ENCODE assay signal across 8 cellular contexts in the genomic region with DNA sequence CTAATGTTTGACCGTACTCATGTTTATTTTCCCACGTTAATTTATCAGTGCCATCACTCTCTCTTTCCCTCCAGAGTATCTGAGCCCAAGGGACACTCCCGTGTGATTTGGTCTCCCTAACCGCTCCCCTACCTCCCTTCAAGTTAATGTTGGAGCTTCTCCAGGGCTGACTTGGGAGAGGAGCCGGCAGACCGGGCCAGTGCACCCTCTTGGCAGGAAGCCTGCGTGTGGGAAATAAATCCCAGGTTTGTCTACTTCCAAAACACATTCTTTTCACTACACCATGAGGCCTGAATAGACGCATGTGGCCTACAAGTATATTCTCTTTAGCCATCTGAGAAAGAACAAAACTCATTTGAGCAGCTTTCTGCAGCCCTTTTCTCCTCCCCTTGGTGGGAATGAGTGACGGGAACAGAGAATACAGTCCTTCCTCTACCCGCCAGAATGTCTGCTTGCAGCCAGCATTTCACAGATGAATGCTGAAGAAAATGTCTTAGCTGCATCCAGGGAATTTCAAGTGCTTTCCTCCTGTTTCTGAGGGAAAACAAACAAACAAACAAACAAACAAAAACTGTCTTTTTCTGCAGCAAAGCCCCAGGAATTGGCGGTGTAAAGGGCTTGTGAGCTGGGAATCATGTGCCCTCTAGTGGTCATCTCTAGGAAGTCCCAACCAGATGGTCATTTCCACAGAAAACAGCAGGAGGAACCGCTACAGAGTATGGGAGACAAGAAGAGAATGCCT. TPM values are rescaled to one million over a fixed set of nuclear protein-coding genes. Genes with fewer than 3 reads are reported as not detected.
DNase-seq lines count a peak whose midpoint lies in the region; ATAC-seq and TF ChIP-seq lines count a peak whose summit lies in the region.

No MANE protein-coding gene starts in this region.

- intact Hi-C loops in mucosa of descending colon (cut with DNase I, micrococcal nuclease) (loop anchor here in 1 of 2 donors (10.0 kb wide), 1 partner anchor 729 kb away; no protein-coding TSS in a partner anchor), uterus (cut with DNase I; ENCODE audit: low total_unique reads) (no loop called here)

- H3K4me1 ChIP-seq in mucosa of descending colon (ENCODE audit: low read depth) (peaks cover 4% of the 10 kb centered on the region), uterus (peaks cover 3 to 5% of the 10 kb centered on the region in 2 donors)

- H3K4me3 Mint-ChIP-seq in T-helper 17 cell = no peak overlapping the region

- H3K27ac Mint-ChIP-seq in T-helper 17 cell = no peak overlapping the region

- peaks cover under 1% of the 10 kb centered on the region for H3K9me3 ChIP-seq in T-helper 17 cell (ENCODE audit: control insufficient read depth, low read length, poor library complexity, severe bottlenecking)
- H3K9me3 ChIP-seq in mucosa of descending colon = no peaks in the 10 kb centered on the region
- no peaks in the 10 kb centered on the region for H3K9me3 ChIP-seq in uterus

- H3K4me1 Mint-ChIP-seq in T-helper 17 cell = peaks cover 3% of the 10 kb centered on the region

- DNase-seq in AG20443 (ENCODE audit: low spot score) (peak; percentile 84), NB4 (ENCODE audit: low read depth) (peak; percentile 67), T-helper 17 cell (peak in 1 of 3 donors; percentile 5), epithelial cell of esophagus (ENCODE audit: low read depth) (peak; percentile 72), mucosa of descending colon (peak in 1 of 3 donors; percentile 46), uterus (peak in 1 of 2 donors; percentile 42)

- peaks cover 68% of the 10 kb centered on the region for H3K27me3 Mint-ChIP-seq in T-helper 17 cell

- TF ChIP-seq POLR2A in NB4 (IDR thresholded peaks at IDR 0.05; ENCODE audit: extremely low read depth, insufficient read length) (no peak), uterus (IDR thresholded peaks at IDR 0.05) (no peak)

- ATAC-seq in HG02678 (IDR thresholded peaks at IDR 0.05; ENCODE audit: unreplicated experiment) = peak; percentile 85
- ATAC-seq in T-helper 17 cell = peak; percentile 74
- peak; percentile 85 for ATAC-seq in mucosa of descending colon

- H3K4me3 ChIP-seq in GM12875 (ENCODE audit: low read depth, low read length) = no peak overlapping the region
- H3K4me3 ChIP-seq in NB4 (ENCODE audit: low read depth, low read length) = no peak overlapping the region
- no peak overlapping the region for H3K4me3 ChIP-seq in epithelial cell of esophagus (ENCODE audit: low read length)
- H3K4me3 ChIP-seq in mucosa of descending colon = no peak overlapping the region
- peak overlapping the region; percentile 7 for H3K4me3 ChIP-seq in uterus

- H3K36me3 Mint-ChIP-seq in T-helper 17 cell (ENCODE audit: low read depth) = no peaks in the 10 kb centered on the region

- no peaks in the 10 kb centered on the region for H3K36me3 ChIP-seq in mucosa of descending colon (ENCODE audit: low read depth)
- H3K36me3 ChIP-seq in uterus = no peaks in the 10 kb centered on the region

- H3K27me3 ChIP-seq in uterus = no peaks in the 10 kb centered on the region

- H3K27ac ChIP-seq in uterus = peak overlapping the region; percentile 26 to 57

- TF ChIP-seq CTCF in GM12875 (IDR thresholded peaks at IDR 0.05; ENCODE audit: borderline replicate concordance, insufficient read depth, low read depth, low read length) (peak; percentile 86), NB4 (IDR thresholded peaks at IDR 0.05; ENCODE audit: low read depth, low read length) (peak; percentile 92), epithelial cell of esophagus (IDR thresholded peaks at IDR 0.05; ENCODE audit: insufficient read depth, low read depth, low read length, missing control alignments) (peak; percentile 98), mucosa of descending colon (IDR thresholded peaks at IDR 0.05) (peak; percentile 71), uterus (IDR thresholded peaks at IDR 0.05) (peak; percentile 76 to 88 (median 80))

RNA-seq across cellular contexts. Expression of gene DAPL1, which starts 41.4 kb away (rescaled TPM):
- not detected for total RNA-seq in T-helper 17 cell
- 1 to 10 TPM in 1 of 3 donors, not detected in 2; 1.2 TPM for total RNA-seq in mucosa of descending colon
- not detected for total RNA-seq in uterus

Comparison
In these comparisons a context has a peak if more than half of its experiments do, and no peak if none do; other contexts are left out.
1. H3K4me3 ChIP-seq: peak in uterus (2 of 2); none in GM12875 (single experiment), NB4 (single experiment), epithelial cell of esophagus (single experiment) and mucosa of descending colon (single experiment).
2. Peak in every context shown above with its lines, with median percentiles within 50 percentile points of each other: CTCF ChIP-seq and ATAC-seq.